In genomic region chr9:892123-892522, GRCh38 we compare ENCODE assay signal across 24 cellular contexts. TPM values are rescaled to one million over a fixed set of nuclear protein-coding genes. Genes with fewer than 3 reads are reported as not detected.
DNase-seq lines count a peak whose midpoint lies in the region; ATAC-seq, FAIRE-seq and TF ChIP-seq lines count a peak whose summit lies in the region.
"Had no signal": no experiment of that assay in that cellular context is flagged by ENCODE, and none has a peak within 500 bp of the region (broad histone marks: within the 10 kb centered on the region; RNA-seq: fewer than 3 reads in every experiment).

No MANE protein-coding gene starts in this region.

- no peak for TF ChIP-seq EP300 in A549 (IDR thresholded peaks at IDR 0.05)

- H3K4me3 ChIP-seq in A549 (no peak overlapping the region), GM12875 (ENCODE audit: low read depth, low read length) (no peak overlapping the region), PC-3 (ENCODE audit: low read length) (no peak overlapping the region)
- H3K4me3 ChIP-seq: coronary artery, vagina had no signal

- no peak for TF ChIP-seq CTCF in A549 (IDR thresholded peaks at IDR 0.05)
- peak; percentile 27; the same call in 1 of the 2 replicates for TF ChIP-seq CTCF in GM12875 (IDR thresholded peaks at IDR 0.05; ENCODE audit: borderline replicate concordance, insufficient read depth, low read depth, low read length)
- 0 out of 2 replicates have a peak, but pooled peaks have one; percentile 31 for TF ChIP-seq CTCF in PC-3 (conservative IDR thresholded peaks at IDR 0.05; ENCODE audit: low read depth, low read length)

- H3K79me2 ChIP-seq in PC-3 (ENCODE audit: low read length) = no peaks in the 10 kb centered on the region

- H3K36me3 ChIP-seq in PC-3 (ENCODE audit: low read depth, low read length) = no peaks in the 10 kb centered on the region; the same call in 1 of the 2 replicates
- H3K36me3 ChIP-seq: vagina had no signal

- CTCF ChIA-PET in A549 (lab: Yijun Ruan, JAX) (interaction anchor here (0.6 to 6.7 kb wide), 7 partner anchors 13 to 544 kb away, joined by 4 to 64 read pairs (median 8); no protein-coding TSS in a partner anchor), PC-3 (lab: Charles Lee) (interaction anchor here (0.5 to 0.6 kb wide), 2 partner anchors 56 to 85 kb away, joined by 3 to 5 read pairs; no protein-coding TSS in a partner anchor)

- no peaks in the 10 kb centered on the region for H3F3A ChIP-seq in PC-3 (ENCODE audit: low read length, unreplicated experiment)

- intact Hi-C loops in PC-3 (cut with micrococcal nuclease) = no loop called here

- DNase-seq in A549 (ENCODE audit: low read depth in 1 of 2, low spot score in 1 of 2) (peak in 1 of 2 experiments; percentile 10), PC-3 (peak; percentile 11), mesenteric fat pad (ENCODE audit: low spot score) (no peak), NOMO-1 (lab: John Stamatoyannopoulos, UW; ENCODE audit: unreplicated experiment in 2 of 2) (no peak)
- DNase-seq in activated naive CD4-positive, alpha-beta T cell (lab: John Stamatoyannopoulos, UW) = no peak
- DNase-seq: activated CD8-positive, alpha-beta memory T cell treated with anti-CD3 and anti-CD28 coated beads, Interleukin-2, amount 50 U/mL, for 48 hours; activated naive CD4-positive, alpha-beta T cell treated with anti-CD3 and anti-CD28 coated beads for 36 hours; glutamatergic neuron; NCI-H1105; NCI-H2171; stimulated activated naive CD8-positive, alpha-beta T cell treated with anti-CD3 and anti-CD28 coated beads, Interleukin-15, amount 100 ng/mL, for 72 hours had no signal

- WGBS in A549 (ENCODE audit: missing lambda C conversion rate) = 50% methylated on average over 5 of the region's 5 CpGs

- H3K4me1 ChIP-seq in A549 = no peaks in the 10 kb centered on the region
- H3K4me1 ChIP-seq in PC-3 (ENCODE audit: insufficient read depth, low read length) = no peaks in the 10 kb centered on the region
- H3K4me1 ChIP-seq: vagina had no signal

- BruUV-seq in PC-3 (replicated peaks; lab: Mats Ljungman, UMichigan) = no TSS peak

- no peaks in the 10 kb centered on the region for H3K9me2 ChIP-seq in PC-3 (replicated peaks; ENCODE audit: low read length)

- no peaks in the 10 kb centered on the region for H4K20me1 ChIP-seq in PC-3 (ENCODE audit: low read length)

- no peak for TF ChIP-seq RAD21 in A549 (conservative IDR thresholded peaks at IDR 0.05 in 1 of 2, IDR thresholded peaks at IDR 0.05 in 1 of 2)

- TF ChIP-seq POLR2A in A549 (IDR thresholded peaks at IDR 0.05; ENCODE audit: low read length) = no peak

- H2AFZ ChIP-seq in PC-3 (ENCODE audit: low read length) = no peak overlapping the region

- no peak overlapping the region for H3K27ac ChIP-seq in A549
- no peak overlapping the region for H3K27ac ChIP-seq in PC-3 (ENCODE audit: low read length)
- H3K27ac ChIP-seq: coronary artery, vagina had no signal

- no peak for FAIRE-seq in A549 (lab: Jason Lieb, UNC)
- FAIRE-seq: G401.6, GM18507, islet of Langerhans had no signal

- H3K27me3 ChIP-seq in PC-3 (ENCODE audit: low read length) = no peaks in the 10 kb centered on the region
- H3K27me3 ChIP-seq: vagina had no signal

- H3K4me2 ChIP-seq in A549 (no peak overlapping the region), PC-3 (ENCODE audit: low read length) (no peak overlapping the region)

- ATAC-seq in A549 (peak; percentile 41 to 60; a peak in 4 of 6 replicates), PC-3 (no peak), esophagus mucosa (peak; percentile 32), HG02885 (IDR thresholded peaks at IDR 0.05; ENCODE audit: poor library complexity, unreplicated experiment) (no peak)
- ATAC-seq: stimulated activated naive CD8-positive, alpha-beta T cell treated with anti-CD3 and anti-CD28 coated beads, Interleukin-15, amount 100 ng/mL, for 72 hours had no signal

- H3K9me3 ChIP-seq in A549 (no peaks in the 10 kb centered on the region), PC-3 (ENCODE audit: low read length) (no peaks in the 10 kb centered on the region)
- H3K9me3 ChIP-seq: vagina had no signal

- POLR2A ChIA-PET in A549 (lab: Yijun Ruan, JAX) (no interaction called here), PC-3 (lab: Charles Lee; ENCODE audit: unreplicated experiment) (no interaction called here)

- no peak overlapping the region for H3K9ac ChIP-seq in PC-3 (ENCODE audit: low read length)

TF ChIP-seq in A549, 52 proteins besides CTCF, POLR2A, EP300 and RAD21:
- no peak for TF ChIP-seq PHF8 (IDR thresholded peaks at IDR 0.05; ENCODE audit: borderline replicate concordance, low read depth)

RNA-seq across cellular contexts. Expression of gene DMRT1, which starts 50.6 kb away (rescaled TPM):
- polyA plus RNA-seq in A549 (2011; rRNA removed) = not detected in 2 replicates
- polyA plus RNA-seq in A549 (2012; cell fraction: cytosol; rRNA removed) = 0.01 TPM in 1 of 2 replicates, not detected in the other
- polyA plus RNA-seq in A549 (2012; cell fraction: nucleus; rRNA removed) = 0.04 TPM in 1 of 2 replicates, not detected in the other
- polyA plus RNA-seq in A549 (2017; fragmentation: RNase III; extraction: RNeasy Plus Mini Kit Qiagen cat#74134 plus additional on column Dnase treatment) = not detected in 3 replicates
- not detected in 2 replicates for polyA minus RNA-seq in A549 (2011; rRNA and poly(A)+ RNA removed)
- 0.04 TPM in 1 of 2 replicates, not detected in the other for total RNA-seq in PC-3 (2014; rRNA removed)
- not detected for total RNA-seq in esophagus mucosa
- not detected for total RNA-seq in mesenteric fat pad
- total RNA-seq: activated naive CD4-positive, alpha-beta T cell treated with anti-CD3 and anti-CD28 coated beads for 36 hours; mesothelial cell of epicardium; neural crest cell; renal cortical epithelial cell; T-helper 2 cell treated with Interferon-gamma antibody and Interleukin-4, amounts not matched to agents 100 ng/mL and 5 ng/mL, for 36 hours; vagina had no signal
- polyA plus RNA-seq: esophagus had no signal

Comparison
In these comparisons a context has a peak if more than half of its experiments do, and no peak if none do; other contexts are left out.
1. ATAC-seq: peak in A549 (2 of 2) and esophagus mucosa (single experiment); none in PC-3 (single experiment) and HG02885 (single experiment).